Comparison of ENCODE assay signal across 12 cellular contexts in the genomic region with DNA sequence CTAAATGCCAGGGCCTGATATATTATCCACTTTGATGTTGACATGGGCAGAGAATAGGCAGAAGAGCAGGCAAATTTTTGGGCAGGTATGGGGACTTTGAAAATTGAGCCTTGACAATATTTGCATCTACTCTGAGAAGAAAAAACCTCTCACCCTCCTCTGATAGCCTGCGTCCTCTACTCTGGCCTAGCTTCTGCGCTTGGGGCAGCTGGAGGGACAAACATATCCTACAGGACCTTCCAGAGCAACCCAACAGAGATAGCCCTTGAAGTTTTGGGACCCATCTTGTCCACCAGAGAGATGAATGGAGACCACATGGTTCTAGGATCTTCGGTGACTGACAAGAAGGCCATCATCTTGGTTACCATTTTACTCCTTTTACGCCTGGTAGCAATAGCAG. TPM values are rescaled to one million over a fixed set of nuclear protein-coding genes. Genes with fewer than 3 reads are reported as not detected.
"Had no signal": no experiment of that assay in that cellular context is flagged by ENCODE, and none has a peak within 500 bp of the region (broad histone marks: within the 10 kb centered on the region; RNA-seq: fewer than 3 reads in every experiment).

Gene TAS2R60 (plus strand): TSS at position 301 of the 400 bp plus-strand sequence. CDS start 0 bp downstream, at position 301.

- H3K9me3 ChIP-seq: HAP-1 had no signal

- H2AFZ ChIP-seq: GM23248, GM23338 had no signal

- FAIRE-seq: H1, H54 had no signal

- H3K4me3 ChIP-seq: GM23248, GM23338, HAP-1 had no signal

- H3K36me3 ChIP-seq: HAP-1 had no signal

- H3K4me1 ChIP-seq: HAP-1 had no signal

- H3K4me2 ChIP-seq: GM23338 had no signal

- H3K27ac ChIP-seq: GM23248 had no signal

- DNase-seq: GM23248, GOT3, H7, H9, HCEC 1CT, HFFc6 had no signal

- ATAC-seq: GM23338, HCT116 had no signal

- H3K9ac ChIP-seq: GM23248 had no signal

RNA-seq across cellular contexts. Expression of gene TAS2R60, which starts in this region (rescaled TPM):
- total RNA-seq: GM23248, H4, H7, H9, HFFc6 had no signal
- polyA plus RNA-seq: GM23248 had no signal
